ENCODE assay signal across 31 cellular contexts in genomic region chr11:109034341-109034696, GRCh38.
A peak's percentile ranks its signal among the peaks of the same experiment; 100 is the strongest.
DNase-seq lines count a peak whose midpoint lies in the region; ATAC-seq and TF ChIP-seq lines count a peak whose summit lies in the region.
"Had no signal": no experiment of that assay in that cellular context is flagged by ENCODE, and none has a peak within 500 bp of the region (broad histone marks: within the 10 kb centered on the region; RNA-seq: fewer than 3 reads in every experiment).

No MANE protein-coding gene starts in this region.

- peak overlapping the region; percentile 73 for H2AFZ ChIP-seq in osteoblast (ENCODE audit: low read length)

- H3K4me2 ChIP-seq in osteoblast (ENCODE audit: insufficient read depth, low read length), result peak overlapping the region; percentile 64
- H3K4me2 ChIP-seq: BLaER1, smooth muscle cell had no signal

- no peak for TF ChIP-seq EP300 in esophagus muscularis mucosa (IDR thresholded peaks at IDR 0.05)

- H3K4me3 ChIP-seq in esophagus muscularis mucosa, result no peak overlapping the region
- H3K4me3 ChIP-seq in osteoblast (ENCODE audit: insufficient read depth, low read length), result peak overlapping the region; percentile 26
- H3K4me3 ChIP-seq in aorta (ENCODE audit: low read length in 2 of 2), result no peak overlapping the region
- no peak overlapping the region for H3K4me3 ChIP-seq in vagina
- H3K4me3 ChIP-seq: BLaER1, gastroesophageal sphincter, smooth muscle cell had no signal

- no peaks in the 10 kb centered on the region for H3K9me3 ChIP-seq in esophagus muscularis mucosa
- H3K9me3 ChIP-seq in osteoblast (ENCODE audit: low read depth, low read length), result no peaks in the 10 kb centered on the region
- H3K9me3 ChIP-seq in aorta (ENCODE audit: control insufficient read depth, low read length), result no peaks in the 10 kb centered on the region
- no peaks in the 10 kb centered on the region for H3K9me3 ChIP-seq in vagina
- H3K9me3 ChIP-seq: BLaER1, gastroesophageal sphincter had no signal

- no peak for TF ChIP-seq POLR2A in esophagus muscularis mucosa (IDR thresholded peaks at IDR 0.05; ENCODE audit: low read depth)
- TF ChIP-seq POLR2A in vagina (IDR thresholded peaks at IDR 0.05), result no peak

- H3K4me1 ChIP-seq in esophagus muscularis mucosa (peaks cover 0 to 18% (median 15%) of the 10 kb centered on the region in 4 donors), osteoblast (ENCODE audit: insufficient read depth, low read length) (peaks cover 51% of the 10 kb centered on the region), aorta (ENCODE audit: control insufficient read depth in 1 of 2, insufficient read depth in 2 of 2, low read length in 2 of 2) (peaks cover 0 to 4% of the 10 kb centered on the region in 2 donors), vagina (peaks cover 12% of the 10 kb centered on the region)
- H3K4me1 ChIP-seq: BLaER1 had no signal

- intact Hi-C loops in esophagus muscularis mucosa (cut with DNase I), result no loop called here
- intact Hi-C loops in aorta (cut with DNase I), result no loop called here
- intact Hi-C loops in sciatic nerve (cut with DNase I), result no loop called here
- intact Hi-C loops in vagina (cut with DNase I), result no loop called here

- no peaks in the 10 kb centered on the region for H3K79me2 ChIP-seq in osteoblast (ENCODE audit: insufficient read depth, low read length)

- peak; percentile 9 for DNase-seq in GM03348 (ENCODE audit: low spot score)
- peak; percentile 27 for DNase-seq in NCI-H226
- DNase-seq in esophagus muscularis mucosa (ENCODE audit: extremely low spot score), result peak; percentile 78
- no peak for DNase-seq in osteoblast (ENCODE audit: insufficient read length, low spot score, missing footprints)
- DNase-seq in aorta, result no peak
- no peak for DNase-seq in sciatic nerve (ENCODE audit: low spot score)
- DNase-seq in vagina (ENCODE audit: extremely low spot score in 2 of 2), result no peak
- DNase-seq: activated CD4-positive, alpha-beta T cell treated with anti-CD3 and anti-CD28 coated beads for 4 hours; activated CD8-positive, alpha-beta memory T cell treated with anti-CD3 and anti-CD28 coated beads for 24 hours; activated effector memory CD4-positive, alpha-beta T cell treated with Interleukin-2 at 50 U/mL for 16 hours; DMS53; effector CD4-positive, alpha-beta T cell; GF-D8; hippocampal formation; mesendoderm; naive B cell; NCI-H1048; NCI-H1694; NCI-H2171 treated with DMSO at 0.1 percent for 48 hours; NCI-H524 treated with DMSO at 0.1 percent for 48 hours; nucleus accumbens; SHP77; stimulated activated CD4-positive, alpha-beta T cell treated with anti-CD3 and anti-CD28 coated beads, Interleukin-1b, Interleukin-23, amount 100 ng/mL, for 48 hours; stimulated activated CD8-positive, alpha-beta memory T cell treated with anti-CD3 and anti-CD28 coated beads, Interleukin-4, amount 100 ng/mL, for 48 hours; stimulated activated naive CD8-positive, alpha-beta T cell treated with anti-CD3 and anti-CD28 coated beads, Interleukin-15, amount 100 ng/mL, for 72 hours had no signal

- H3K36me3 ChIP-seq in esophagus muscularis mucosa (no peaks in the 10 kb centered on the region), osteoblast (ENCODE audit: insufficient read depth, low read length) (no peaks in the 10 kb centered on the region), aorta (ENCODE audit: control insufficient read depth in 1 of 2, insufficient read depth in 2 of 2, low read length in 1 of 2) (no peaks in the 10 kb centered on the region), vagina (no peaks in the 10 kb centered on the region)
- H3K36me3 ChIP-seq: BLaER1, gastroesophageal sphincter had no signal

- no peak overlapping the region for H3K27ac ChIP-seq in esophagus muscularis mucosa (replicated peaks in 1 of 4)
- H3K27ac ChIP-seq in osteoblast (ENCODE audit: low read depth, low read length), result peak overlapping the region; percentile 80
- no peak overlapping the region for H3K27ac ChIP-seq in aorta (ENCODE audit: low read depth in 1 of 2, low read length in 2 of 2)
- no peak overlapping the region for H3K27ac ChIP-seq in vagina
- H3K27ac ChIP-seq: BLaER1, gastroesophageal sphincter, VCaP had no signal

- whole genome bisulfite sequencing in esophagus muscularis mucosa, result 85% methylated on average over 1 of the region's 1 CpG
- WGBS in aorta, 2 donors, result 91 to 100% methylated on average over 1 of the region's 1 CpG

- ATAC-seq in aorta (ENCODE audit: low FRiP score), result no peak
- ATAC-seq in sciatic nerve, result no peak
- ATAC-seq: gastroesophageal sphincter; left lobe of liver; PC-3; stimulated activated naive CD8-positive, alpha-beta T cell treated with anti-CD3 and anti-CD28 coated beads, Interleukin-15, amount 100 ng/mL, for 72 hours had no signal

- no peaks in the 10 kb centered on the region for H4K20me1 ChIP-seq in osteoblast (ENCODE audit: insufficient read depth, low read length)
- H4K20me1 ChIP-seq: BLaER1 had no signal

- TF ChIP-seq CTCF in esophagus muscularis mucosa (IDR thresholded peaks at IDR 0.05), result no peak
- no peak for TF ChIP-seq CTCF in osteoblast (IDR thresholded peaks at IDR 0.05; ENCODE audit: extremely low read depth, low read depth, low read length)
- TF ChIP-seq CTCF in vagina (IDR thresholded peaks at IDR 0.05), result no peak

- H3K27me3 ChIP-seq in esophagus muscularis mucosa (no peaks in the 10 kb centered on the region), osteoblast (ENCODE audit: insufficient read depth, low read length) (no peaks in the 10 kb centered on the region), aorta (ENCODE audit: control insufficient read depth in 1 of 2, insufficient read depth in 2 of 2, low read length in 1 of 2) (peaks cover 0 to 1% of the 10 kb centered on the region in 2 donors), vagina (no peaks in the 10 kb centered on the region)
- H3K27me3 ChIP-seq: BLaER1, gastroesophageal sphincter had no signal

Comparison
In these comparisons a context has a peak if more than half of its experiments do, and no peak if none do; other contexts are left out.
1. DNase-seq: peak in GM03348 (single experiment), NCI-H226 (single experiment) and esophagus muscularis mucosa (single experiment); none in osteoblast (single experiment), aorta (0 of 2), sciatic nerve (single experiment) and vagina (0 of 2).